Comparison of ENCODE assay signal across 15 cellular contexts in genomic region chr10:1100691-1101368, GRCh38. TPM values are rescaled to one million over a fixed set of nuclear protein-coding genes. Genes with fewer than 3 reads are reported as not detected.
DNase-seq lines count a peak whose midpoint lies in the region; ATAC-seq and TF ChIP-seq lines count a peak whose summit lies in the region.
"Had no signal": no experiment of that assay in that cellular context is flagged by ENCODE, and none has a peak within 500 bp of the region (broad histone marks: within the 10 kb centered on the region; RNA-seq: fewer than 3 reads in every experiment).

No MANE protein-coding gene starts in this region.

- H3K36me3 Mint-ChIP-seq in natural killer cell = peaks cover 21% of the 10 kb centered on the region

- intact Hi-C loops in natural killer cell (cut with micrococcal nuclease) = no loop called here

- H3K27ac Mint-ChIP-seq in natural killer cell = peak overlapping the region; percentile 39 to 83
- H3K27ac Mint-ChIP-seq: mesothelial cell of epicardium had no signal

- no peaks in the 10 kb centered on the region for H3K9me3 ChIP-seq in HUES48 (ENCODE audit: control insufficient read depth, insufficient read depth, low read length)
- H3K9me3 ChIP-seq: pancreas had no signal

- H3K27me3 Mint-ChIP-seq in natural killer cell (ENCODE audit: low read depth in 2 of 2) = no peaks in the 10 kb centered on the region

- ATAC-seq in natural killer cell (no peak), GM21529 (IDR thresholded peaks at IDR 0.05; ENCODE audit: unreplicated experiment) (no peak)
- ATAC-seq: pancreas had no signal

- peak; percentile 21 for TF ChIP-seq CTCF in choroid plexus epithelial cell (conservative IDR thresholded peaks at IDR 0.05; ENCODE audit: low read depth, low read length)
- TF ChIP-seq CTCF in natural killer cell (IDR thresholded peaks at IDR 0.05) = no peak

- H3K9ac ChIP-seq in HUES48 (ENCODE audit: low read depth, low read length) = no peak overlapping the region

- H3K9me3 Mint-ChIP-seq in natural killer cell = no peaks in the 10 kb centered on the region
- H3K9me3 Mint-ChIP-seq: HFFc6, mesothelial cell of epicardium had no signal

- H3K27me3 ChIP-seq in HUES48 (ENCODE audit: control insufficient read depth, insufficient read depth, low read length) = no peaks in the 10 kb centered on the region
- H3K27me3 ChIP-seq: pancreas had no signal

- peak; percentile 39 for DNase-seq in NCI-H748 (lab: John Stamatoyannopoulos, UW; ENCODE audit: unreplicated experiment)
- no peak for DNase-seq in NCI-H748 treated with DMSO at 0.1 percent for 48 hours (lab: John Stamatoyannopoulos, UW)
- DNase-seq in choroid plexus epithelial cell (ENCODE audit: low read depth) = no peak
- DNase-seq in natural killer cell = no peak
- DNase-seq in C1 segment of cervical spinal cord (lab: John Stamatoyannopoulos, UW) = no peak
- no peak for DNase-seq in NCI-H226
- DNase-seq: ACHN, DMS153, HFFc6, OCI-M1, SW 1271 had no signal

- H3K4me1 Mint-ChIP-seq in natural killer cell = peaks cover 23 to 28% of the 10 kb centered on the region in 2 donors

- H3K4me3 Mint-ChIP-seq in natural killer cell = no peak overlapping the region
- H3K4me3 Mint-ChIP-seq: HFFc6, mesothelial cell of epicardium had no signal

- peaks cover 51% of the 10 kb centered on the region for H3K36me3 ChIP-seq in HUES48 (ENCODE audit: control insufficient read depth, insufficient read depth, low read length)

- no peaks in the 10 kb centered on the region for H3K4me1 ChIP-seq in HUES48 (ENCODE audit: control insufficient read depth, insufficient read depth, low read length)
- H3K4me1 ChIP-seq: pancreas had no signal

- no peak overlapping the region for H3K4me3 ChIP-seq in HUES48 (ENCODE audit: low read depth, low read length)
- H3K4me3 ChIP-seq in choroid plexus epithelial cell (ENCODE audit: low read depth, low read length) = no peak overlapping the region
- H3K4me3 ChIP-seq: pancreas had no signal

- H3K27ac ChIP-seq in HUES48 (ENCODE audit: low read depth, low read length) = peak overlapping the region; percentile 3
- H3K27ac ChIP-seq: pancreas had no signal

RNA-seq across cellular contexts. Expression of gene WDR37, which starts 44.6 kb away (rescaled TPM):
- total RNA-seq in natural killer cell = 10 to 100 TPM; 56.3 to 59.6 (median 57.6) TPM

RNA-seq across cellular contexts. Expression of gene IDI1, which starts 51.9 kb away (rescaled TPM):
- 100 to 1,000 TPM; 156 to 229 (median 163) TPM for total RNA-seq in natural killer cell
